9 cellular contexts compared by ENCODE assay signal in the genomic region with DNA sequence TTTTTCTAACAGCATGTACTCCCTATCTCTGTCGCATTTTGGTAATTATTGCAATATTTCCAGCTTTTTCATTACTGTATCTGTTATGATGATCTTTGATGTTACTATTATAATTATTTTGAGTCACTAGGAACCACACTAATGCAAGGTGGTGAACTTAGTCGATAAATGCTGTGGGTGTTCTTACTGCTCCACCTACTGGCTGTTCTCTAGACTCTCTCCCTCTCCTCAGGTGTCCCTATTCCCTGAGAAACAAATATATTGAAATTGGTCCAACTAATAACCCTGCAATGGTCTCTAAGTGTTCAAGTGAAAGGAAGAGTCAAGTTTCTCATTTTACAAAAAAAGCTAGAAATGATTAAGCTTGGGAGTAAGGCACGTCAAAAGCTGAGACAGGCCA. TPM values are rescaled to one million over a fixed set of nuclear protein-coding genes. Genes with fewer than 3 reads are reported as not detected.
A peak's percentile ranks its signal among the peaks of the same experiment; 100 is the strongest.
DNase-seq lines count a peak whose midpoint lies in the region; ATAC-seq and TF ChIP-seq lines count a peak whose summit lies in the region.
"Had no signal": no experiment of that assay in that cellular context is flagged by ENCODE, and none has a peak within 500 bp of the region (broad histone marks: within the 10 kb centered on the region; RNA-seq: fewer than 3 reads in every experiment).

No MANE protein-coding gene starts in this region.

- H3K27ac ChIP-seq in CD8-positive, alpha-beta memory T cell (ENCODE audit: low read depth, low read length), result no peak overlapping the region
- H3K27ac ChIP-seq in MM.1S (ENCODE audit: low read length) (no peak overlapping the region), esophagus squamous epithelium (no peak overlapping the region), left lung (no peak overlapping the region)

- no peaks in the 10 kb centered on the region for H3K9me3 Mint-ChIP-seq in CD8-positive, alpha-beta memory T cell
- H3K9me3 Mint-ChIP-seq: stimulated activated naive CD8-positive, alpha-beta T cell treated with anti-CD3 and anti-CD28 coated beads, Interleukin-15, Interleukin-2, amounts not matched to agents 100 ng/mL and 50 ng/mL, for 24 hours had no signal

- peak overlapping the region in 6 of 8 donors; percentile 6 to 72 (median 27) for H3K27ac Mint-ChIP-seq in CD8-positive, alpha-beta memory T cell
- H3K27ac Mint-ChIP-seq: stimulated activated naive CD8-positive, alpha-beta T cell treated with anti-CD3 and anti-CD28 coated beads, Interleukin-15, Interleukin-2, amounts not matched to agents 100 ng/mL and 50 ng/mL, for 24 hours had no signal

- H3K4me1 ChIP-seq in CD8-positive, alpha-beta memory T cell (ENCODE audit: insufficient read depth, low read length), result peaks cover 4% of the 10 kb centered on the region
- H3K4me1 ChIP-seq in MM.1S (ENCODE audit: low read length) (no peaks in the 10 kb centered on the region), esophagus squamous epithelium (peaks cover 0 to 13% (median 0%) of the 10 kb centered on the region in 3 donors), left lung (no peaks in the 10 kb centered on the region)

- CTCF ChIA-PET in CD8-positive, alpha-beta memory T cell (lab: Charles Lee), result interaction anchor here (1.6 to 1.7 kb wide), 2 partner anchors 12 to 137 kb away, joined by 3 to 5 read pairs; no protein-coding TSS in a partner anchor

- POLR2A ChIA-PET in CD8-positive, alpha-beta memory T cell (lab: Charles Lee), result no interaction called here

- H3K4me3 Mint-ChIP-seq in CD8-positive, alpha-beta memory T cell, result no peak overlapping the region
- H3K4me3 Mint-ChIP-seq: stimulated activated naive CD8-positive, alpha-beta T cell treated with anti-CD3 and anti-CD28 coated beads, Interleukin-15, Interleukin-2, amounts not matched to agents 100 ng/mL and 50 ng/mL, for 24 hours had no signal

- no peak overlapping the region for H3K4me3 ChIP-seq in CD8-positive, alpha-beta memory T cell (ENCODE audit: low read length)
- H3K4me3 ChIP-seq in MM.1S (ENCODE audit: low read length) (no peak overlapping the region), esophagus squamous epithelium (no peak overlapping the region), left lung (no peak overlapping the region)

- H3F3A ChIP-seq in MM.1S (ENCODE audit: insufficient read depth, low read length), result no peaks in the 10 kb centered on the region

- H3K9me2 ChIP-seq in MM.1S (replicated peaks; ENCODE audit: insufficient read depth, low read length), result no peaks in the 10 kb centered on the region

- peaks cover 42 to 65% (median 61%) of the 10 kb centered on the region in 3 donors for H3K4me1 Mint-ChIP-seq in CD8-positive, alpha-beta memory T cell

- H3K4me2 ChIP-seq in MM.1S (ENCODE audit: low read depth, low read length), result no peak overlapping the region

- no peaks in the 10 kb centered on the region for H3K27me3 Mint-ChIP-seq in CD8-positive, alpha-beta memory T cell
- H3K27me3 Mint-ChIP-seq: stimulated activated naive CD8-positive, alpha-beta T cell treated with anti-CD3 and anti-CD28 coated beads, Interleukin-15, Interleukin-2, amounts not matched to agents 100 ng/mL and 50 ng/mL, for 24 hours had no signal

- whole genome bisulfite sequencing in esophagus squamous epithelium, 2 donors, result 64 to 75% methylated on average over 3 of the region's 3 CpGs

- ATAC-seq in GM21367 (IDR thresholded peaks at IDR 0.05; ENCODE audit: unreplicated experiment), result peak; percentile 71
- no peak for ATAC-seq in left lung

- peaks cover 26% of the 10 kb centered on the region for H3K79me2 ChIP-seq in MM.1S (ENCODE audit: low read length)

- peaks cover 9% of the 10 kb centered on the region; the same call in 1 of the 2 replicates for H4K20me1 ChIP-seq in MM.1S (ENCODE audit: insufficient read depth, low read length)

- no peak for TF ChIP-seq POLR2A in esophagus squamous epithelium (IDR thresholded peaks at IDR 0.05)

- H3K9me3 ChIP-seq in CD8-positive, alpha-beta memory T cell (ENCODE audit: low read length), result no peaks in the 10 kb centered on the region
- H3K9me3 ChIP-seq in MM.1S (replicated peaks; ENCODE audit: insufficient read depth, low read length) (no peaks in the 10 kb centered on the region), esophagus squamous epithelium (no peaks in the 10 kb centered on the region), left lung (no peaks in the 10 kb centered on the region)

- no peaks in the 10 kb centered on the region for H3K27me3 ChIP-seq in CD8-positive, alpha-beta memory T cell (ENCODE audit: insufficient read depth, low read length, poor library complexity, severe bottlenecking)
- no peaks in the 10 kb centered on the region for H3K27me3 ChIP-seq in MM.1S (replicated peaks; ENCODE audit: insufficient read depth, low read length)
- H3K27me3 ChIP-seq in esophagus squamous epithelium, result no peaks in the 10 kb centered on the region
- no peaks in the 10 kb centered on the region for H3K27me3 ChIP-seq in left lung

- peaks cover 5 to 81% (median 21%) of the 10 kb centered on the region in 3 donors for H3K36me3 Mint-ChIP-seq in CD8-positive, alpha-beta memory T cell

- intact Hi-C loops in esophagus squamous epithelium (cut with DNase I) (no loop called here), left lung (cut with DNase I) (no loop called here)

- TF ChIP-seq CTCF in MM.1S (IDR thresholded peaks at IDR 0.05; ENCODE audit: low read length), result peak; percentile 60
- TF ChIP-seq CTCF in esophagus squamous epithelium (IDR thresholded peaks at IDR 0.05), result peak in 5 of 6 experiments; percentile 16 to 51 (median 29)
- no peak for TF ChIP-seq CTCF in left lung (IDR thresholded peaks at IDR 0.05)

- no peak for DNase-seq in CD8-positive, alpha-beta memory T cell
- DNase-seq in MM.1S, result no peak
- no peak for DNase-seq in esophagus squamous epithelium (lab: John Stamatoyannopoulos, UW)
- DNase-seq in glomerular visceral epithelial cell (ENCODE audit: extremely low spot score), result no peak
- no peak for DNase-seq in LoVo (ENCODE audit: low spot score)
- DNase-seq in left lung, result no peak
- no peak for DNase-seq in superior temporal gyrus (ENCODE audit: extremely low spot score)

- H3K36me3 ChIP-seq in CD8-positive, alpha-beta memory T cell (ENCODE audit: insufficient read depth, low read length), result peaks cover 44% of the 10 kb centered on the region
- H3K36me3 ChIP-seq in MM.1S (replicated peaks; ENCODE audit: insufficient read depth, low read length) (peaks cover 7% of the 10 kb centered on the region), esophagus squamous epithelium (peaks cover 0 to 79% (median 5%) of the 10 kb centered on the region in 3 donors), left lung (peaks cover 0 to 68% of the 10 kb centered on the region in 2 donors)

- H2AFZ ChIP-seq in MM.1S (ENCODE audit: low read length), result no peak overlapping the region

- H3K9ac ChIP-seq in MM.1S (ENCODE audit: low read length), result no peak overlapping the region

RNA-seq across cellular contexts. Expression of a gene that starts 10.5 kb away (rescaled TPM):
- 10 to 100 TPM; 39.6 to 42.2 TPM for total RNA-seq in CD8-positive, alpha-beta memory T cell
- polyA plus RNA-seq in CD8-positive, alpha-beta memory T cell, result 85.9 TPM
- 10 to 100 TPM in 3 of 4 donors, 1 to 10 TPM in 1; 8.3 to 19.1 (median 13.3) TPM for total RNA-seq in esophagus squamous epithelium
- 10 to 100 TPM; 20.1 to 20.7 TPM for total RNA-seq in left lung

Comparison
In these comparisons a context has a peak if more than half of its experiments do, and no peak if none do; other contexts are left out.
1. CTCF ChIP-seq: peak in MM.1S (single experiment) and esophagus squamous epithelium (5 of 6); none in left lung (0 of 2).